2 cellular contexts compared by ENCODE assay signal in genomic region chr1:94092210-94092613, GRCh38.
TF ChIP-seq lines count a peak whose summit lies in the region.

No MANE protein-coding gene starts in this region.

TF ChIP-seq in K562, 482 proteins besides CTCF, POLR2A, EP300 and RAD21:
- TF ChIP-seq ZZZ3 (IDR thresholded peaks at IDR 0.05) (no peak), NR3C1 (CRISPR knock-in tag; IDR thresholded peaks at IDR 0.05) (no peak), SIRT6 (IDR thresholded peaks at IDR 0.05; ENCODE audit: low read depth, low read length) (no peak), BRD9 (IDR thresholded peaks at IDR 0.05; ENCODE audit: low read depth, partially characterized antibody) (no peak), ZNF282 (CRISPR knock-in tag; IDR thresholded peaks at IDR 0.05) (no peak), RHOXF2B (CRISPR knock-in tag; conservative IDR thresholded peaks at IDR 0.05) (no peak), RFX1 (IDR thresholded peaks at IDR 0.05) (peak; percentile 70)

TF ChIP-seq in HepG2, 621 proteins besides CTCF, POLR2A, EP300 and RAD21:
- TF ChIP-seq TRIM24 (CRISPR knock-in tag; IDR thresholded peaks at IDR 0.05) = no peak
- TF ChIP-seq RFX1 (IDR thresholded peaks at IDR 0.05) = peak; percentile 34; the same call in 1 of the 2 replicates
